18 cellular contexts compared by ENCODE assay signal in the genomic region with DNA sequence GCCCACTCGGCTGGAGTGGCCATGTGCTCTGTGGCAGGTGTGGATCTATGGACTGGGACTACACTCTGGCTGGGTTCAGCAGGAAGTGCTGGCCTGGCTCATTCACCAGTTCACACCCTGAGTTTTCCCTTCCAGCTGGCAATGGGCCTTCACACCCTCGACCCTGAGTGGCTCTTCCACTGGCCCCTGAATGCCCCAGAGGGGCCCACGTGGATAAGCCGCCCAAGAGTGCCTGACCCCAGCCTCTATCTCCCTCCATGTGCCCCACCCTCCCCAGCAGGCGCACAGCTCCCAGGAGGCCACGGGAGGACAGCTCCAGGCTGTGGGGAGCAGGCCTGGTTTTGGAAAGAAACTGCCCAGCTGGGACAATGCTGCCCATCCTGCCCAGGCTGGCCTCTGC.
DNase-seq lines count a peak whose midpoint lies in the region; ATAC-seq and TF ChIP-seq lines count a peak whose summit lies in the region.
"Had no signal": no experiment of that assay in that cellular context is flagged by ENCODE, and none has a peak within 500 bp of the region (broad histone marks: within the 10 kb centered on the region; RNA-seq: fewer than 3 reads in every experiment).

No MANE protein-coding gene starts in this region.

- no peak overlapping the region for H3K4ac ChIP-seq in mesendoderm (ENCODE audit: low read depth, low read length)

- no peak overlapping the region for H3K27ac Mint-ChIP-seq in immature natural killer cell
- H3K27ac Mint-ChIP-seq: IgD-negative memory B cell had no signal

- no peak overlapping the region for H3K4me2 ChIP-seq in mesendoderm (ENCODE audit: low read length)
- H3K4me2 ChIP-seq: SK-N-SH had no signal

- peak overlapping the region; percentile 34 for H3K56ac ChIP-seq in mesendoderm (ENCODE audit: low read length)

- H4K8ac ChIP-seq in mesendoderm (ENCODE audit: low read depth, low read length) = no peak overlapping the region

- H3K9ac ChIP-seq in mesendoderm (ENCODE audit: low read length) = no peak overlapping the region
- H3K9ac ChIP-seq: SK-N-SH had no signal

- no peak overlapping the region for H2BK120ac ChIP-seq in mesendoderm (ENCODE audit: low read depth, low read length)

- H2BK5ac ChIP-seq in mesendoderm (ENCODE audit: low read length) = no peak overlapping the region

- H2AK5ac ChIP-seq in mesendoderm (ENCODE audit: low read length) = no peak overlapping the region

- no peak overlapping the region for H4K5ac ChIP-seq in mesendoderm (ENCODE audit: low read length)

- no peaks in the 10 kb centered on the region for H3K4me1 Mint-ChIP-seq in immature natural killer cell
- H3K4me1 Mint-ChIP-seq: IgD-negative memory B cell had no signal

- WGBS in mesendoderm (ENCODE audit: extremely low coverage, insufficient coverage, low lambda C conversion rate) = no CpG with 5 or more reads among the region's 6 CpGs
- WGBS in aorta, 2 donors = 59 to 60% methylated on average over 6 of the region's 6 CpGs

- no peaks in the 10 kb centered on the region for H3K9me3 ChIP-seq in WERI-Rb-1 (ENCODE audit: severe bottlenecking)
- no peaks in the 10 kb centered on the region for H3K9me3 ChIP-seq in aorta (ENCODE audit: control insufficient read depth, low read length)
- H3K9me3 ChIP-seq: SK-N-SH had no signal

- H3K4me3 Mint-ChIP-seq in immature natural killer cell = no peak overlapping the region

- intact Hi-C loops in Right ventricle myocardium inferior (cut with DNase I) (no loop called here), cardiac septum (cut with DNase I) (no loop called here), aorta (cut with DNase I) (no loop called here)

- no peak overlapping the region for H2BK15ac ChIP-seq in mesendoderm (replicated peaks; ENCODE audit: low read depth)

- no peaks in the 10 kb centered on the region for H3K4me1 ChIP-seq in mesendoderm (ENCODE audit: control insufficient read depth, low read depth, low read length)
- H3K4me1 ChIP-seq in aorta (ENCODE audit: control insufficient read depth in 1 of 2, insufficient read depth in 2 of 2, low read length in 2 of 2) = no peaks in the 10 kb centered on the region

- 0 out of 2 replicates have a peak overlapping the region, but pooled peaks have one; percentile 36 for H3K27ac ChIP-seq in WERI-Rb-1
- no peak overlapping the region for H3K27ac ChIP-seq in mesendoderm (ENCODE audit: low read depth, low read length)
- no peak overlapping the region for H3K27ac ChIP-seq in aorta (ENCODE audit: low read depth in 1 of 2, low read length in 2 of 2)

- no peak overlapping the region for H3K4me3 ChIP-seq in WERI-Rb-1 (ENCODE audit: low read depth, low read length)
- H3K4me3 ChIP-seq in mesendoderm (ENCODE audit: low read length) = no peak overlapping the region
- H3K4me3 ChIP-seq in aorta (ENCODE audit: low read length in 2 of 2) = no peak overlapping the region

- peak; percentile 20 for ATAC-seq in Right ventricle myocardium inferior
- no peak for ATAC-seq in aorta (ENCODE audit: low FRiP score)
- ATAC-seq in HG03439 (IDR thresholded peaks at IDR 0.05; ENCODE audit: unreplicated experiment) = no peak

- no peak overlapping the region for H3K23ac ChIP-seq in mesendoderm (ENCODE audit: low read length)

- no peaks in the 10 kb centered on the region for H3K79me2 ChIP-seq in mesendoderm (ENCODE audit: control insufficient read depth, insufficient read depth, low read length)

- no peaks in the 10 kb centered on the region for H3K36me3 Mint-ChIP-seq in immature natural killer cell

- TF ChIP-seq CTCF in WERI-Rb-1 (IDR thresholded peaks at IDR 0.05; ENCODE audit: low read depth, low read length) = no peak

- H3K27me3 ChIP-seq in WERI-Rb-1 (ENCODE audit: insufficient read depth, low read depth, severe bottlenecking) (no peaks in the 10 kb centered on the region), mesendoderm (ENCODE audit: insufficient read depth, low read length, poor library complexity) (no peaks in the 10 kb centered on the region), aorta (ENCODE audit: control insufficient read depth in 1 of 2, insufficient read depth in 2 of 2, low read length in 1 of 2) (no peaks in the 10 kb centered on the region)

- H3K27me3 Mint-ChIP-seq in immature natural killer cell (ENCODE audit: low read depth in 3 of 3) = peaks cover 2 to 9% (median 2%) of the 10 kb centered on the region in 3 donors

- H3K79me1 ChIP-seq in mesendoderm (ENCODE audit: low read length) = no peaks in the 10 kb centered on the region

- no peak overlapping the region for H3K18ac ChIP-seq in mesendoderm (ENCODE audit: low read length)

- peak; percentile 25 for DNase-seq in Right ventricle myocardium inferior (ENCODE audit: missing footprints)
- DNase-seq in cardiac septum (ENCODE audit: low spot score) = no peak
- no peak for DNase-seq in WERI-Rb-1
- DNase-seq in mesendoderm = no peak
- DNase-seq in aorta = no peak
- DNase-seq in immature natural killer cell = no peak
- DNase-seq: DMS53, GDM1, GOT3, NCI-H1694, NCI-H2081, NCI-H2171, NCI-H345, NCI-H524, SIG-M5, SK-N-SH had no signal

- H3K36me3 ChIP-seq in WERI-Rb-1 (peaks cover 2% of the 10 kb centered on the region; the same call in 1 of the 2 replicates), mesendoderm (ENCODE audit: control insufficient read depth, insufficient read depth, low read length) (no peaks in the 10 kb centered on the region), aorta (ENCODE audit: control insufficient read depth in 1 of 2, insufficient read depth in 2 of 2, low read length in 1 of 2) (no peaks in the 10 kb centered on the region)

- no peaks in the 10 kb centered on the region for H3K9me3 Mint-ChIP-seq in immature natural killer cell
- H3K9me3 Mint-ChIP-seq: IgD-negative memory B cell had no signal
